Comparison of ENCODE assay signal across 2 cellular contexts in the genomic region with DNA sequence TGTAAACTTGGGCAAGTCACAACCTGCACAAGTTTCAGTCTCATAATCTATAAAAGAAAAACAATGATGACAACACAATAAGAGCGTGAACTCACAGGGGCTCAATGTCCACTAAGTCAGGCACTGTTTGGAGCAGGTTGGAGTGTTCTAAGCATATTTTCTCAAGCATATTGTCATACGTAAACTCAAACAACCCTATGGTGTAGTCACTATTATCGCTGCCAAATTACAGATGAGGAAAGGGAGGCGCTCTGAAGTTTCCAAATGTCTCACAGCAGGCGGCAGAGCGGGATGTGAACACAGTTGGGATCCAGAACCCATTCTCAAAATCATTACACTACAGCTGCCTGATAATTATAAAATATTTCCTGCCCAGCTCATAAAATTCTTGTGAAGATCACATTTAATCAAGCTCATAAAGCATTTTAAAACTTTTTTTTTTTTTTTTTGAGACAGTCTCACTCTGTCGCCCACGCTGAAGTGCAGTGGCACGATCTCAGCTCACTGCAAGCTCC.
TF ChIP-seq lines count a peak whose summit lies in the region.

No MANE protein-coding gene starts in this region.

TF ChIP-seq in HEK293, 187 proteins besides CTCF, POLR2A, EP300 and RAD21 (continued from another document and continues in another):
- TF ChIP-seq, protein P1, sequence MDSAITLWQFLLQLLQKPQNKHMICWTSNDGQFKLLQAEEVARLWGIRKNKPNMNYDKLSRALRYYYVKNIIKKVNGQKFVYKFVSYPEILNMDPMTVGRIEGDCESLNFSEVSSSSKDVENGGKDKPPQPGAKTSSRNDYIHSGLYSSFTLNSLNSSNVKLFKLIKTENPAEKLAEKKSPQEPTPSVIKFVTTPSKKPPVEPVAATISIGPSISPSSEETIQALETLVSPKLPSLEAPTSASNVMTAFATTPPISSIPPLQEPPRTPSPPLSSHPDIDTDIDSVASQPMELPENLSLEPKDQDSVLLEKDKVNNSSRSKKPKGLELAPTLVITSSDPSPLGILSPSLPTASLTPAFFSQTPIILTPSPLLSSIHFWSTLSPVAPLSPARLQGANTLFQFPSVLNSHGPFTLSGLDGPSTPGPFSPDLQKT (IDR thresholded peaks at IDR 0.05; ENCODE audit: borderline replicate concordance, low read depth, low read length) = no peak
- peak; percentile 80 for TF ChIP-seq ZNF24 (tag by site-specific recombination; IDR thresholded peaks at IDR 0.05)
- no peak for TF ChIP-seq ZNF792 (tag by site-specific recombination; IDR thresholded peaks at IDR 0.05)
- no peak for TF ChIP-seq ZNF37A (tag by site-specific recombination; IDR thresholded peaks at IDR 0.05)
- peak; percentile 45; the same call in 1 of the 2 replicates for TF ChIP-seq ZBTB8A (tag by site-specific recombination; IDR thresholded peaks at IDR 0.05)
- TF ChIP-seq ZNF626 (tag by site-specific recombination; IDR thresholded peaks at IDR 0.05) = no peak
- no peak for TF ChIP-seq TCF7L2 (IDR thresholded peaks at IDR 0.05; ENCODE audit: borderline replicate concordance, low read depth, low read length)
- TF ChIP-seq, protein P2, sequence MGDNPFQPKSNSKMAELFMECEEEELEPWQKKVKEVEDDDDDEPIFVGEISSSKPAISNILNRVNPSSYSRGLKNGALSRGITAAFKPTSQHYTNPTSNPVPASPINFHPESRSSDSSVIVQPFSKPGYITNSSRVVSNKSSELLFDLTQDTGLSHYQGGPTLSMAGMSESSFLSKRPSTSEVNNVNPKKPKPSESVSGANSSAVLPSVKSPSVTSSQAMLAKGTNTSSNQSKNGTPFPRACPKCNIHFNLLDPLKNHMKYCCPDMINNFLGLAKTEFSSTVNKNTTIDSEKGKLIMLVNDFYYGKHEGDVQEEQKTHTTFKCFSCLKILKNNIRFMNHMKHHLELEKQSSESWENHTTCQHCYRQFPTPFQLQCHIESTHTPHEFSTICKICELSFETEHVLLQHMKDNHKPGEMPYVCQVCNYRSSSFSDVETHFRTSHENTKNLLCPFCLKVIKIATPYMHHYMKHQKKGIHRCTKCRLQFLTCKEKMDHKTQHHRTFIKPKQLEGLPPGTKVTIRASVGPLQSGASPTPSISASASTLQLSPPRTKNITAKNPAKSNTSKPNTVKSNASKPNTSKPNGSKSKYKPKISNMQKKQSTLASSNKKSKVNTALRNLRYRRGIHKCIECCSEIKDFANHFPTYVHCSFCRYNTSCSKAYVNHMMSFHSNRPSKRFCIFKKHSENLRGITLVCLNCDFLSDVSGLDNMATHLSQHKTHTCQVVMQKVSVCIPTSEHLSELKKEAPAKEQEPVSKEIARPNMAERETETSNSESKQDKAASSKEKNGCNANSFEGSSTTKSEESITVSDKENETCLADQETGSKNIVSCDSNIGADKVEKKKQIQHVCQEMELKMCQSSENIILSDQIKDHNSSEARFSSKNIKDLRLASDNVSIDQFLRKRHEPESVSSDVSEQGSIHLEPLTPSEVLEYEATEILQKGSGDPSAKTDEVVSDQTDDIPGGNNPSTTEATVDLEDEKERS (tag by site-specific recombination; IDR thresholded peaks at IDR 0.05) = no peak
- TF ChIP-seq, protein P3, sequence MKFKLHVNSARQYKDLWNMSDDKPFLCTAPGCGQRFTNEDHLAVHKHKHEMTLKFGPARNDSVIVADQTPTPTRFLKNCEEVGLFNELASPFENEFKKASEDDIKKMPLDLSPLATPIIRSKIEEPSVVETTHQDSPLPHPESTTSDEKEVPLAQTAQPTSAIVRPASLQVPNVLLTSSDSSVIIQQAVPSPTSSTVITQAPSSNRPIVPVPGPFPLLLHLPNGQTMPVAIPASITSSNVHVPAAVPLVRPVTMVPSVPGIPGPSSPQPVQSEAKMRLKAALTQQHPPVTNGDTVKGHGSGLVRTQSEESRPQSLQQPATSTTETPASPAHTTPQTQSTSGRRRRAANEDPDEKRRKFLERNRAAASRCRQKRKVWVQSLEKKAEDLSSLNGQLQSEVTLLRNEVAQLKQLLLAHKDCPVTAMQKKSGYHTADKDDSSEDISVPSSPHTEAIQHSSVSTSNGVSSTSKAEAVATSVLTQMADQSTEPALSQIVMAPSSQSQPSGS (tag by site-specific recombination; IDR thresholded peaks at IDR 0.05; ENCODE audit: low read depth) = peak; percentile 67; the same call in 1 of the 2 replicates
- no peak for TF ChIP-seq ZNF596 (tag by site-specific recombination; IDR thresholded peaks at IDR 0.05)
- TF ChIP-seq OSR2 (tag by site-specific recombination; IDR thresholded peaks at IDR 0.05) = peak; percentile 58; the same call in 1 of the 2 replicates
- TF ChIP-seq ZNF132 (tag by site-specific recombination; IDR thresholded peaks at IDR 0.05; ENCODE audit: borderline replicate concordance) = no peak
- TF ChIP-seq, protein P4, sequence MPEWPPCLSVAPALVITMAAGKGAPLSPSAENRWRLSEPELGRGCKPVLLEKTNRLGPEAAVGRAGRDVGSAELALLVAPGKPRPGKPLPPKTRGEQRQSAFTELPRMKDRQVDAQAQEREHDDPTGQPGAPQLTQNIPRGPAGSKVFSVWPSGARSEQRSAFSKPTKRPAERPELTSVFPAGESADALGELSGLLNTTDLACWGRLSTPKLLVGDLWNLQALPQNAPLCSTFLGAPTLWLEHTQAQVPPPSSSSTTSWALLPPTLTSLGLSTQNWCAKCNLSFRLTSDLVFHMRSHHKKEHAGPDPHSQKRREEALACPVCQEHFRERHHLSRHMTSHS (tag by site-specific recombination; IDR thresholded peaks at IDR 0.05) = peak; percentile 31; the same call in 1 of the 2 replicates
- no peak for TF ChIP-seq BCL11B (tag by site-specific recombination; IDR thresholded peaks at IDR 0.05; ENCODE audit: low read depth)
- TF ChIP-seq ZNF404 (tag by site-specific recombination; IDR thresholded peaks at IDR 0.05) = no peak
- TF ChIP-seq SALL2 (tag by site-specific recombination; IDR thresholded peaks at IDR 0.05; ENCODE audit: borderline replicate concordance) = no peak
- no peak for TF ChIP-seq ZNF239 (tag by site-specific recombination; IDR thresholded peaks at IDR 0.05)
- no peak for TF ChIP-seq ZNF19 (tag by site-specific recombination; IDR thresholded peaks at IDR 0.05; ENCODE audit: low read depth)
- TF ChIP-seq ZNF23 (tag by site-specific recombination; IDR thresholded peaks at IDR 0.05; ENCODE audit: borderline replicate concordance) = no peak
- TF ChIP-seq ZNF558 (tag by site-specific recombination; IDR thresholded peaks at IDR 0.05) = 0 out of 2 replicates have a peak, but pooled peaks have one; percentile 19
- TF ChIP-seq EGR2 (tag by site-specific recombination; IDR thresholded peaks at IDR 0.05; ENCODE audit: low read depth) = peak; percentile 48
- no peak for TF ChIP-seq HOXA7 (CRISPR knock-in tag; IDR thresholded peaks at IDR 0.05; ENCODE audit: borderline replicate concordance)
- peak; percentile 71; the same call in 1 of the 2 replicates for TF ChIP-seq ZNF366 (tag by site-specific recombination; conservative IDR thresholded peaks at IDR 0.05)
- TF ChIP-seq ZBTB21 (tag by site-specific recombination; IDR thresholded peaks at IDR 0.05) = peak; percentile 71

TF ChIP-seq in liver, 16 proteins besides CTCF, POLR2A, EP300 and RAD21 (continued from another document):
- TF ChIP-seq, protein P5, sequence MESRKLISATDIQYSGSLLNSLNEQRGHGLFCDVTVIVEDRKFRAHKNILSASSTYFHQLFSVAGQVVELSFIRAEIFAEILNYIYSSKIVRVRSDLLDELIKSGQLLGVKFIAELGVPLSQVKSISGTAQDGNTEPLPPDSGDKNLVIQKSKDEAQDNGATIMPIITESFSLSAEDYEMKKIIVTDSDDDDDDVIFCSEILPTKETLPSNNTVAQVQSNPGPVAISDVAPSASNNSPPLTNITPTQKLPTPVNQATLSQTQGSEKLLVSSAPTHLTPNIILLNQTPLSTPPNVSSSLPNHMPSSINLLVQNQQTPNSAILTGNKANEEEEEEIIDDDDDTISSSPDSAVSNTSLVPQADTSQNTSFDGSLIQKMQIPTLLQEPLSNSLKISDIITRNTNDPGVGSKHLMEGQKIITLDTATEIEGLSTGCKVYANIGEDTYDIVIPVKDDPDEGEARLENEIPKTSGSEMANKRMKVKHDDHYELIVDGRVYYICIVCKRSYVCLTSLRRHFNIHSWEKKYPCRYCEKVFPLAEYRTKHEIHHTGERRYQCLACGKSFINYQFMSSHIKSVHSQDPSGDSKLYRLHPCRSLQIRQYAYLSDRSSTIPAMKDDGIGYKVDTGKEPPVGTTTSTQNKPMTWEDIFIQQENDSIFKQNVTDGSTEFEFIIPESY (IDR thresholded peaks at IDR 0.05) = no peak
- TF ChIP-seq EGR1 (IDR thresholded peaks at IDR 0.05; ENCODE audit: low read depth in 2 of 2) = no peak
- TF ChIP-seq YY1 (IDR thresholded peaks at IDR 0.05) = no peak
- no peak for TF ChIP-seq JUND (IDR thresholded peaks at IDR 0.05)
- TF ChIP-seq, protein P6, sequence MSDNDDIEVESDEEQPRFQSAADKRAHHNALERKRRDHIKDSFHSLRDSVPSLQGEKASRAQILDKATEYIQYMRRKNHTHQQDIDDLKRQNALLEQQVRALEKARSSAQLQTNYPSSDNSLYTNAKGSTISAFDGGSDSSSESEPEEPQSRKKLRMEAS (IDR thresholded peaks at IDR 0.05) = no peak
- TF ChIP-seq RXRA (IDR thresholded peaks at IDR 0.05) = peak; percentile 10 to 23
- TF ChIP-seq HNF4G (IDR thresholded peaks at IDR 0.05) = no peak
- TF ChIP-seq NR2F2 (IDR thresholded peaks at IDR 0.05) = no peak
- no peak for TF ChIP-seq TAF1 (conservative IDR thresholded peaks at IDR 0.05)
- no peak for TF ChIP-seq FOXA2 (IDR thresholded peaks at IDR 0.05)
- peak; percentile 9 to 11 for TF ChIP-seq HNF4A (conservative IDR thresholded peaks at IDR 0.05)
- no peak for TF ChIP-seq GABPA (IDR thresholded peaks at IDR 0.05 in 1 of 2, conservative IDR thresholded peaks at IDR 0.05 in 1 of 2)
